In genomic region chr9:116749176-116749575, GRCh38 we compare ENCODE assay signal across 23 cellular contexts.
DNase-seq lines count a peak whose midpoint lies in the region; ATAC-seq and TF ChIP-seq lines count a peak whose summit lies in the region.
"Had no signal": no experiment of that assay in that cellular context is flagged by ENCODE, and none has a peak within 500 bp of the region (broad histone marks: within the 10 kb centered on the region; RNA-seq: fewer than 3 reads in every experiment).

No MANE protein-coding gene starts in this region.

- peaks cover 80% of the 10 kb centered on the region for H3K4me1 ChIP-seq in Karpas-422 (ENCODE audit: low read length)
- H3K4me1 ChIP-seq in endodermal cell (ENCODE audit: control insufficient read depth, insufficient read depth, low read length): no peaks in the 10 kb centered on the region
- H3K4me1 ChIP-seq: BE2C, BLaER1 had no signal

- H3K9me3 ChIP-seq in Karpas-422 (ENCODE audit: low read length) (no peaks in the 10 kb centered on the region), endodermal cell (ENCODE audit: control insufficient read depth, low read length) (no peaks in the 10 kb centered on the region)
- H3K9me3 ChIP-seq: BE2C, BLaER1 had no signal

- H3K27me3 ChIP-seq in Karpas-422 (ENCODE audit: low read length) (no peaks in the 10 kb centered on the region), endodermal cell (ENCODE audit: control insufficient read depth, insufficient read depth, low read length, poor library complexity, severe bottlenecking) (no peaks in the 10 kb centered on the region)
- H3K27me3 ChIP-seq: BE2C, BLaER1 had no signal

- H3K4me1 Mint-ChIP-seq in endodermal cell: peaks cover 16% of the 10 kb centered on the region
- H3K4me1 Mint-ChIP-seq: CD14-positive monocyte; CD8-positive, alpha-beta memory T cell had no signal

- peaks cover 36% of the 10 kb centered on the region for H3K27me3 Mint-ChIP-seq in endodermal cell (ENCODE audit: insufficient read depth)

- TF ChIP-seq CTCF in endodermal cell (conservative IDR thresholded peaks at IDR 0.05): no peak

- H3K27ac ChIP-seq in Karpas-422 (ENCODE audit: low read length) (peak overlapping the region; percentile 65), endodermal cell (ENCODE audit: low read depth, low read length) (no peak overlapping the region)
- H3K27ac ChIP-seq: BLaER1 had no signal

- no peak overlapping the region for H2AFZ ChIP-seq in Karpas-422 (ENCODE audit: low read length)

- no peak overlapping the region for H3K4me3 Mint-ChIP-seq in endodermal cell
- H3K4me3 Mint-ChIP-seq: CD14-positive monocyte; CD4-positive, alpha-beta memory T cell; CD4-positive, CD25-positive, alpha-beta regulatory T cell; CD8-positive, alpha-beta memory T cell had no signal

- WGBS in endodermal cell (ENCODE audit: insufficient coverage in 1 of 2, insufficient read length in 1 of 2), 2 experiments: 60 to 93% methylated on average over 1 to 3 of the region's 3 CpGs

- H3K79me2 ChIP-seq in Karpas-422 (ENCODE audit: low read length): no peaks in the 10 kb centered on the region

- no peaks in the 10 kb centered on the region for H3K9me2 ChIP-seq in Karpas-422 (replicated peaks; ENCODE audit: insufficient read depth, low read length)

- no peaks in the 10 kb centered on the region for H3K9me3 Mint-ChIP-seq in endodermal cell
- H3K9me3 Mint-ChIP-seq: CD8-positive, alpha-beta memory T cell had no signal

- no peaks in the 10 kb centered on the region for H3K36me3 ChIP-seq in Karpas-422 (ENCODE audit: insufficient read depth, low read length)
- H3K36me3 ChIP-seq in endodermal cell (ENCODE audit: control insufficient read depth, insufficient read depth, low read length): no peaks in the 10 kb centered on the region
- H3K36me3 ChIP-seq: BE2C, BLaER1 had no signal

- H4K20me1 ChIP-seq in Karpas-422 (ENCODE audit: insufficient read depth, low read depth, low read length): no peaks in the 10 kb centered on the region
- H4K20me1 ChIP-seq: BLaER1 had no signal

- no peak for ATAC-seq in HG02938 (IDR thresholded peaks at IDR 0.05; ENCODE audit: unreplicated experiment)

- H3K9ac ChIP-seq in Karpas-422 (ENCODE audit: low read length): peak overlapping the region; percentile 18; the same call in 1 of the 2 replicates
- H3K9ac ChIP-seq in endodermal cell (ENCODE audit: extremely low read depth, low read length, poor library complexity, severe bottlenecking): no peak overlapping the region
- H3K9ac ChIP-seq: BLaER1 had no signal

- in situ Hi-C loops in G401 (cut with HindIII; ENCODE audit: low sequenced_read_pairs): no loop called here

- DNase-seq in G401 (ENCODE audit: low spot score) (peak; percentile 76), Karpas-422 (no peak), cerebellar cortex (ENCODE audit: low spot score) (peak; percentile 72), endodermal cell (peak; percentile 6), midbrain (lab: John Stamatoyannopoulos, UW) (no peak)
- DNase-seq in stimulated activated CD4-positive, alpha-beta T cell treated with anti-CD3 and anti-CD28 coated beads, Interleukin-15, amount 100 ng/mL, for 24 hours: no peak
- no peak for DNase-seq in stimulated activated naive CD4-positive, alpha-beta T cell treated with Interleukin-2 at 50 U/mL for 16 hours (lab: John Stamatoyannopoulos, UW)
- DNase-seq: 8988T; ACHN; BE2C; CD4-positive, alpha-beta memory T cell; CD4-positive, CD25-positive, alpha-beta regulatory T cell; CD8-positive, alpha-beta memory T cell; COR-L47; DMS153; DMS53; DMS79; DND-41; EL; GF-D8 had no signal

- no peaks in the 10 kb centered on the region for H3K36me3 Mint-ChIP-seq in endodermal cell (ENCODE audit: low read depth)
- H3K36me3 Mint-ChIP-seq: CD14-positive monocyte; CD4-positive, alpha-beta memory T cell; CD4-positive, CD25-positive, alpha-beta regulatory T cell; CD8-positive, alpha-beta memory T cell had no signal

- H3K27ac Mint-ChIP-seq in endodermal cell: no peak overlapping the region
- H3K27ac Mint-ChIP-seq: CD14-positive monocyte; CD4-positive, alpha-beta memory T cell; CD4-positive, CD25-positive, alpha-beta regulatory T cell; CD8-positive, alpha-beta memory T cell had no signal

- H3K4me3 ChIP-seq in Karpas-422 (ENCODE audit: low read length) (0 out of 2 replicates have a peak overlapping the region, but pooled peaks have one; percentile 29), endodermal cell (ENCODE audit: low read length) (no peak overlapping the region)
- H3K4me3 ChIP-seq: BLaER1 had no signal

- H3K4me2 ChIP-seq in Karpas-422 (ENCODE audit: low read depth, low read length, poor library complexity, severe bottlenecking): peak overlapping the region; percentile 48
- H3K4me2 ChIP-seq: BLaER1 had no signal

Comparison
In these comparisons a context has a peak if more than half of its experiments do, and no peak if none do; other contexts are left out.
1. DNase-seq: peak in G401 (single experiment), cerebellar cortex (single experiment) and endodermal cell (single experiment); none in Karpas-422 (single experiment), midbrain (single experiment), stimulated activated CD4-positive, alpha-beta T cell treated with anti-CD3 and anti-CD28 coated beads, Interleukin-15, amount 100 ng/mL, for 24 hours (single experiment) and stimulated activated naive CD4-positive, alpha-beta T cell treated with Interleukin-2 at 50 U/mL for 16 hours (single experiment).